Comparison of ENCODE assay signal across 33 cellular contexts in genomic region chr17:4287710-4288109, GRCh38.
"Had no signal": no experiment of that assay in that cellular context is flagged by ENCODE, and none has a peak within 500 bp of the region (broad histone marks: within the 10 kb centered on the region; RNA-seq: fewer than 3 reads in every experiment).

No MANE protein-coding gene starts in this region.

- H3K9me3 ChIP-seq: ascending aorta, breast epithelium had no signal

- H3K27ac Mint-ChIP-seq: activated CD4-positive, alpha-beta memory T cell treated with anti-CD3 and anti-CD28 coated beads for 36 hours; activated CD4-positive, alpha-beta T cell treated with anti-CD3 and anti-CD28 coated beads for 36 hours; activated CD4-positive, alpha-beta T cell treated with anti-CD3 and anti-CD28 coated beads, Interleukin-2, amount 10 ng/mL, durations not matched to agents 24 days and 14 days; activated CD8-positive, alpha-beta memory T cell treated with anti-CD3 and anti-CD28 coated beads, Interleukin-2, amount 10 ng/mL, durations not matched to agents 7 days and 5 days; activated CD8-positive, alpha-beta T cell treated with anti-CD3 and anti-CD28 coated beads, Interleukin-2, amount 10 ng/mL, durations not matched to agents 7 days and 5 days; activated naive CD4-positive, alpha-beta T cell treated with anti-CD3 and anti-CD28 coated beads, Interleukin-2, amount 10 ng/mL, durations not matched to agents 7 days and 5 days; activated naive CD4-positive, alpha-beta T cell treated with anti-CD3 and anti-CD28 coated beads, Interleukin-2, amount 50 U/mL, for 72 hours; activated naive CD8-positive, alpha-beta T cell treated with anti-CD3 and anti-CD28 coated beads, Interleukin-2, amount 10 ng/mL, durations not matched to agents 7 days and 5 days; dendritic cell treated with granulocyte-macrophage colony-stimulating factor and Interleukin-4, amounts not matched to agents 40 ng/mL and 50 ng/mL, for 4 days; endodermal cell; T-helper 17 cell; T-helper 2 cell treated with Interferon-gamma antibody and Interleukin-4, amounts not matched to agents 5 μg/mL and 100 μg/mL, for 36 hours had no signal

- H3K27me3 Mint-ChIP-seq: activated CD4-positive, alpha-beta memory T cell treated with anti-CD3 and anti-CD28 coated beads for 36 hours; activated CD4-positive, alpha-beta T cell treated with anti-CD3 and anti-CD28 coated beads for 36 hours; activated CD4-positive, alpha-beta T cell treated with anti-CD3 and anti-CD28 coated beads, Interleukin-2, amount 10 ng/mL, durations not matched to agents 24 days and 14 days; activated CD8-positive, alpha-beta memory T cell treated with anti-CD3 and anti-CD28 coated beads, Interleukin-2, amount 10 ng/mL, durations not matched to agents 7 days and 5 days; activated naive CD4-positive, alpha-beta T cell treated with anti-CD3 and anti-CD28 coated beads, Interleukin-2, amount 10 ng/mL, durations not matched to agents 7 days and 5 days; activated naive CD8-positive, alpha-beta T cell treated with anti-CD3 and anti-CD28 coated beads, Interleukin-2, amount 10 ng/mL, durations not matched to agents 7 days and 5 days; brain; dendritic cell treated with granulocyte-macrophage colony-stimulating factor and Interleukin-4, amounts not matched to agents 40 ng/mL and 50 ng/mL, for 4 days; T-helper 17 cell had no signal

- H3K36me3 Mint-ChIP-seq: activated naive CD4-positive, alpha-beta T cell treated with anti-CD3 and anti-CD28 coated beads, Interleukin-2, amount 50 U/mL, for 72 hours had no signal

- H3K36me3 ChIP-seq: breast epithelium had no signal

- H3K27ac ChIP-seq: ascending aorta, breast epithelium, cardiac muscle cell, coronary artery, dorsolateral prefrontal cortex, WERI-Rb-1 had no signal

- ATAC-seq: activated CD4-positive, alpha-beta T cell treated with anti-CD3 and anti-CD28 coated beads for 36 hours; activated CD8-positive, alpha-beta memory T cell treated with anti-CD3 and anti-CD28 coated beads, Interleukin-2, amount 10 ng/mL, durations not matched to agents 7 days and 5 days; activated CD8-positive, alpha-beta T cell treated with anti-CD3 and anti-CD28 coated beads, Interleukin-2, amount 10 ng/mL, durations not matched to agents 7 days and 5 days; activated naive CD4-positive, alpha-beta T cell treated with anti-CD3 and anti-CD28 coated beads, Interleukin-2, amount 50 U/mL, for 72 hours; esophagus mucosa; T-helper 17 cell had no signal

- H3K4me1 ChIP-seq: ascending aorta, breast epithelium had no signal

- H3K9me3 Mint-ChIP-seq: activated CD4-positive, alpha-beta memory T cell treated with anti-CD3 and anti-CD28 coated beads for 36 hours; activated CD4-positive, alpha-beta T cell treated with anti-CD3 and anti-CD28 coated beads, Interleukin-2, amount 10 ng/mL, durations not matched to agents 24 days and 14 days; activated naive CD4-positive, alpha-beta T cell treated with anti-CD3 and anti-CD28 coated beads, Interleukin-2, amount 10 ng/mL, durations not matched to agents 7 days and 5 days; activated naive CD4-positive, alpha-beta T cell treated with anti-CD3 and anti-CD28 coated beads, Interleukin-2, amount 50 U/mL, for 72 hours; activated naive CD8-positive, alpha-beta T cell treated with anti-CD3 and anti-CD28 coated beads, Interleukin-2, amount 10 ng/mL, durations not matched to agents 7 days and 5 days; brain; dendritic cell treated with granulocyte-macrophage colony-stimulating factor and Interleukin-4, amounts not matched to agents 40 ng/mL and 50 ng/mL, for 4 days; endodermal cell; T-helper 2 cell treated with Interferon-gamma antibody and Interleukin-4, amounts not matched to agents 5 μg/mL and 100 μg/mL, for 36 hours had no signal

- H3K4me1 Mint-ChIP-seq: activated CD4-positive, alpha-beta T cell treated with anti-CD3 and anti-CD28 coated beads for 36 hours; activated CD4-positive, alpha-beta T cell treated with anti-CD3 and anti-CD28 coated beads, Interleukin-2, amount 10 ng/mL, durations not matched to agents 24 days and 14 days; activated CD8-positive, alpha-beta memory T cell treated with anti-CD3 and anti-CD28 coated beads, Interleukin-2, amount 10 ng/mL, durations not matched to agents 7 days and 5 days; activated naive CD4-positive, alpha-beta T cell treated with anti-CD3 and anti-CD28 coated beads, Interleukin-2, amount 10 ng/mL, durations not matched to agents 7 days and 5 days; activated naive CD8-positive, alpha-beta T cell treated with anti-CD3 and anti-CD28 coated beads, Interleukin-2, amount 10 ng/mL, durations not matched to agents 7 days and 5 days; brain; endodermal cell had no signal

- H3K27me3 ChIP-seq: ascending aorta, breast epithelium, cardiac muscle cell, dorsolateral prefrontal cortex had no signal

- H3K4me3 ChIP-seq: ascending aorta, breast epithelium, cardiac muscle cell, coronary artery, dorsolateral prefrontal cortex had no signal

- DNase-seq: activated CD4-positive, alpha-beta memory T cell treated with anti-CD3 and anti-CD28 coated beads for 36 hours; activated CD4-positive, alpha-beta T cell treated with anti-CD3 and anti-CD28 coated beads for 36 hours; activated CD4-positive, alpha-beta T cell treated with anti-CD3 and anti-CD28 coated beads, Interleukin-2, amount 10 ng/mL, durations not matched to agents 24 days and 14 days; activated CD4-positive, CD25-positive, alpha-beta regulatory T cell; activated CD4-positive, CD25-positive, alpha-beta regulatory T cell treated with anti-CD3 and anti-CD28 coated beads, Interleukin-2, amount 50 U/mL, for 72 hours; activated CD8-positive, alpha-beta memory T cell treated with anti-CD3 and anti-CD28 coated beads, Interleukin-2, amount 10 ng/mL, durations not matched to agents 7 days and 5 days; activated CD8-positive, alpha-beta memory T cell treated with anti-CD3 and anti-CD28 coated beads, Interleukin-2, amount 50 U/mL, for 4 hours; activated CD8-positive, alpha-beta T cell treated with anti-CD3 and anti-CD28 coated beads, Interleukin-2, amount 10 ng/mL, durations not matched to agents 7 days and 5 days; activated gamma-delta T cell; activated naive CD4-positive, alpha-beta T cell; activated naive CD4-positive, alpha-beta T cell treated with anti-CD3 and anti-CD28 coated beads, Interleukin-2, amount 10 ng/mL, durations not matched to agents 7 days and 5 days; activated naive CD8-positive, alpha-beta T cell treated with anti-CD3 and anti-CD28 coated beads, Interleukin-2, amount 10 ng/mL, durations not matched to agents 7 days and 5 days; activated T-cell treated with anti-CD3 and anti-CD28 coated beads, Interleukin-2, amount 50 U/mL, for 1 hour; central memory CD4-positive, alpha-beta T cell; cerebellar nuclear complex; dorsolateral prefrontal cortex; effector memory CD4-positive, alpha-beta T cell; endodermal cell; foreskin fibroblast; head of caudate nucleus; T-helper 1 cell; T-helper 17 cell; T1000; WERI-Rb-1 had no signal

- H3K4me3 Mint-ChIP-seq: activated CD4-positive, alpha-beta memory T cell treated with anti-CD3 and anti-CD28 coated beads for 36 hours; activated CD4-positive, alpha-beta T cell treated with anti-CD3 and anti-CD28 coated beads for 36 hours; activated CD4-positive, alpha-beta T cell treated with anti-CD3 and anti-CD28 coated beads, Interleukin-2, amount 10 ng/mL, durations not matched to agents 24 days and 14 days; activated CD8-positive, alpha-beta memory T cell treated with anti-CD3 and anti-CD28 coated beads, Interleukin-2, amount 10 ng/mL, durations not matched to agents 7 days and 5 days; activated CD8-positive, alpha-beta T cell treated with anti-CD3 and anti-CD28 coated beads, Interleukin-2, amount 10 ng/mL, durations not matched to agents 7 days and 5 days; activated naive CD4-positive, alpha-beta T cell treated with anti-CD3 and anti-CD28 coated beads, Interleukin-2, amount 10 ng/mL, durations not matched to agents 7 days and 5 days; activated naive CD8-positive, alpha-beta T cell treated with anti-CD3 and anti-CD28 coated beads, Interleukin-2, amount 10 ng/mL, durations not matched to agents 7 days and 5 days; brain; dendritic cell treated with granulocyte-macrophage colony-stimulating factor and Interleukin-4, amounts not matched to agents 40 ng/mL and 50 ng/mL, for 4 days; endodermal cell; T-helper 17 cell; T-helper 2 cell treated with Interferon-gamma antibody and Interleukin-4, amounts not matched to agents 5 μg/mL and 100 μg/mL, for 36 hours had no signal
